ENCODE assay signal across 15 cellular contexts in the genomic region with DNA sequence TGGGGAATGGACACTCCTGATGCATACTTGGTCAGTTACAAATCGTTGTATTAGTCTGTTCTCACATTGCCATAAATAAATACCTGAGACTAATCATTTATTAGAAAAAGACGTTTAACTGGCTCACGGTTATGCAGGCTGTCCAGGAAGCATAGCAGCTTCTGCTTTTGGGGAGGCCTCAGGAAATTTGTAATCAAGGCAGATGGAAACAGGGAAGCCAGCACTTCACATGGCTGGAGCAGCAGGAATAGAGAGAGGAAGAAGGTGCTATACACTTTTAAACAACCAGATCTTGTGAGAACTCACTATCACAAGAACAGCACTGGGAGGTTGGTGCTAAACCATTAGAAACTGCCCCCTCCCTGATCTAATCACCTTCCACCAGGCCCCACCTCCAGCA.
"Had no signal": no experiment of that assay in that cellular context is flagged by ENCODE, and none has a peak within 500 bp of the region (broad histone marks: within the 10 kb centered on the region; RNA-seq: fewer than 3 reads in every experiment).

No MANE protein-coding gene starts in this region.

- H3K4me1 Mint-ChIP-seq: activated CD4-positive, alpha-beta memory T cell treated with anti-CD3 and anti-CD28 coated beads, Interleukin-2, amount 10 ng/mL, durations not matched to agents 7 days and 5 days; activated T-helper 17 cell treated with anti-CD3 and anti-CD28 coated beads, Interleukin-2, amount 50 U/mL, for 72 hours; WTC11 had no signal

- DNase-seq: activated CD4-positive, alpha-beta memory T cell treated with anti-CD3 and anti-CD28 coated beads, Interleukin-2, amount 10 ng/mL, durations not matched to agents 7 days and 5 days; activated CD4-positive, alpha-beta T cell treated with anti-CD3 and anti-CD28 coated beads for 4 hours; activated naive CD4-positive, alpha-beta T cell; activated naive CD8-positive, alpha-beta T cell treated with anti-CD3 and anti-CD28 coated beads for 36 hours; activated T-cell treated with anti-CD3 and anti-CD28 coated beads, Interleukin-2, amount 50 U/mL, for 1 hour; amniotic stem cell; effector CD8-positive, alpha-beta T cell; occipital lobe; stimulated activated naive CD4-positive, alpha-beta T cell; T-helper 2 cell had no signal

- H3K27ac Mint-ChIP-seq: activated CD4-positive, alpha-beta memory T cell treated with anti-CD3 and anti-CD28 coated beads, Interleukin-2, amount 10 ng/mL, durations not matched to agents 7 days and 5 days; activated naive CD8-positive, alpha-beta T cell treated with anti-CD3 and anti-CD28 coated beads for 36 hours; activated T-helper 17 cell treated with anti-CD3 and anti-CD28 coated beads, Interleukin-2, amount 50 U/mL, for 72 hours; natural killer cell treated with Interleukin-12 subunit alpha and Interleukin-12 subunit beta and Interleukin-15 and Interleukin-18, amount 100 ng/mL, for 72 hours; progenitor cell of endocrine pancreas; WTC11 had no signal

- H3K9me3 Mint-ChIP-seq: activated naive CD8-positive, alpha-beta T cell treated with anti-CD3 and anti-CD28 coated beads for 36 hours had no signal

- H3K4me3 Mint-ChIP-seq: activated CD4-positive, alpha-beta memory T cell treated with anti-CD3 and anti-CD28 coated beads, Interleukin-2, amount 10 ng/mL, durations not matched to agents 7 days and 5 days; activated naive CD8-positive, alpha-beta T cell treated with anti-CD3 and anti-CD28 coated beads for 36 hours; activated T-helper 17 cell treated with anti-CD3 and anti-CD28 coated beads, Interleukin-2, amount 50 U/mL, for 72 hours; natural killer cell treated with Interleukin-12 subunit alpha and Interleukin-12 subunit beta and Interleukin-15 and Interleukin-18, amount 100 ng/mL, for 72 hours; WTC11 had no signal

- H3K27me3 ChIP-seq: hepatocyte had no signal

- H3K4me3 ChIP-seq: hepatocyte had no signal

- H3K36me3 Mint-ChIP-seq: WTC11 had no signal

- H3K27me3 Mint-ChIP-seq: activated CD4-positive, alpha-beta memory T cell treated with anti-CD3 and anti-CD28 coated beads, Interleukin-2, amount 10 ng/mL, durations not matched to agents 7 days and 5 days; activated naive CD8-positive, alpha-beta T cell treated with anti-CD3 and anti-CD28 coated beads for 36 hours; activated T-helper 17 cell treated with anti-CD3 and anti-CD28 coated beads, Interleukin-2, amount 50 U/mL, for 72 hours; natural killer cell treated with Interleukin-12 subunit alpha and Interleukin-12 subunit beta and Interleukin-15 and Interleukin-18, amount 100 ng/mL, for 72 hours had no signal

- H3K27ac ChIP-seq: hepatocyte had no signal
